Comparison of ENCODE assay signal across 8 cellular contexts in genomic region chr2:71130325-71131260, GRCh38. TPM values are rescaled to one million over a fixed set of nuclear protein-coding genes. Genes with fewer than 3 reads are reported as not detected.
A peak's percentile ranks its signal among the peaks of the same experiment; 100 is the strongest.
DNase-seq lines count a peak whose midpoint lies in the region; ATAC-seq, FAIRE-seq and TF ChIP-seq lines count a peak whose summit lies in the region.

MPHOSPH10 (plus strand) TSS chr2:71130634; CDS start chr2:71130666, 32 bp downstream.

- H2BK120ac ChIP-seq in H1 (replicated peaks; ENCODE audit: low read depth, low read length): no peak within 1 kb of the TSS
- H2BK120ac ChIP-seq in mesenchymal stem cell (ENCODE audit: low read depth, low read length): peak within 1 kb of the TSS; percentile 21

- H2AFZ ChIP-seq in H1 (ENCODE audit: low read length): peak within 1 kb of the TSS; percentile 96
- peak within 1 kb of the TSS; percentile 94 for H2AFZ ChIP-seq in mesenchymal stem cell (ENCODE audit: low read depth, low read length)

- H3K14ac ChIP-seq in H1 (ENCODE audit: insufficient read length) (no peak within 1 kb of the TSS), mesenchymal stem cell (ENCODE audit: low read length in 2 of 2) (peak within 1 kb of the TSS in 1 of 2 experiments; percentile 96)

- no peaks in the 10 kb centered on the region for H3K27me3 ChIP-seq in HL-60 (ENCODE audit: insufficient read depth, poor library complexity, severe bottlenecking)
- no peaks in the 10 kb centered on the region for H3K27me3 ChIP-seq in H1 (replicated peaks in 1 of 4; ENCODE audit: control insufficient read depth in 3 of 4, extremely low read depth in 1 of 4, insufficient read depth in 3 of 4, low read length in 3 of 4)
- no peaks in the 10 kb centered on the region for H3K27me3 ChIP-seq in mesenchymal stem cell (ENCODE audit: control insufficient read depth in 1 of 2, insufficient read depth in 1 of 2, low read length in 2 of 2)

- peak within 1 kb of the TSS; percentile 69 for H2BK12ac ChIP-seq in H1 (ENCODE audit: low read depth, low read length)
- peak within 1 kb of the TSS in 1 of 2 experiments; percentile 12 for H2BK12ac ChIP-seq in mesenchymal stem cell (ENCODE audit: low read length in 2 of 2)

- peak within 1 kb of the TSS; percentile 97 for H4K5ac ChIP-seq in H1 (ENCODE audit: insufficient read length, low read depth, low read length)

- TF ChIP-seq CTCF in HL-60 (IDR thresholded peaks at IDR 0.05; ENCODE audit: insufficient read depth, low read length) (no peak), H1 (IDR thresholded peaks at IDR 0.05; ENCODE audit: control extremely low read depth in 1 of 3, insufficient read depth in 1 of 3, low read depth in 1 of 3, low read length in 3 of 3) (peak in 1 of 3 experiments; percentile 0; a peak in 1 of 4 replicates)

- ATAC-seq in GM19467 (IDR thresholded peaks at IDR 0.05; ENCODE audit: unreplicated experiment): peak; percentile 92

- POLR2A ChIA-PET in activated CD8-positive, alpha-beta memory T cell treated with anti-CD3 and anti-CD28 coated beads for 36 hours (lab: Charles Lee): interaction anchor here (0.6 to 2.1 kb wide), 3 partner anchors 62 to 138 kb away, joined by 3 to 12 read pairs (median 6); partner anchors contain the start of genes NAGK and PAIP2B
- POLR2A ChIA-PET in H1 (lab: Charles Lee; ENCODE audit: partially characterized antibody): interaction anchor here (0.9 to 2.7 kb wide), 16 partner anchors 9 to 146 kb away, joined by 3 to 17 read pairs (median 6); partner anchors contain the start of gene NAGK

- peak within 1 kb of the TSS; percentile 96 for H3K56ac ChIP-seq in H1 (replicated peaks; ENCODE audit: insufficient read length, low read depth, low read length)

- H3K18ac ChIP-seq in H1 (ENCODE audit: extremely low read depth, low read length) (peak within 1 kb of the TSS; percentile 96), mesenchymal stem cell (ENCODE audit: low read depth in 1 of 2, low read length in 2 of 2) (peak within 1 kb of the TSS; percentile 79 to 98)

- H2BK20ac ChIP-seq in H1 (ENCODE audit: low read length): no peak within 1 kb of the TSS; the same call in 1 of the 2 replicates

- no peak for FAIRE-seq in H1 (lab: Jason Lieb, UNC)

- TF ChIP-seq EP300 in H1 (IDR thresholded peaks at IDR 0.05; ENCODE audit: borderline replicate concordance in 1 of 2, low read depth in 2 of 2, low read length in 2 of 2): no peak

- H3K9me3 ChIP-seq in H1 (ENCODE audit: insufficient read depth in 2 of 2, low read depth in 1 of 2, low read length in 1 of 2) (no peaks in the 10 kb centered on the region), mesenchymal stem cell (ENCODE audit: control insufficient read depth, low read length) (no peaks in the 10 kb centered on the region)

- peaks cover 0 to 26% (median 12%) of the 10 kb centered on the region in 4 experiments; a peak in 6 of 8 replicates for H3K36me3 ChIP-seq in H1 (ENCODE audit: control insufficient read depth in 2 of 4, insufficient read depth in 4 of 4, low read length in 3 of 4)
- H3K36me3 ChIP-seq in mesenchymal stem cell (ENCODE audit: control insufficient read depth in 1 of 2, insufficient read depth in 2 of 2, low read depth in 1 of 2, low read length in 2 of 2): peaks cover 10 to 26% of the 10 kb centered on the region in 2 experiments

- TF ChIP-seq POLR2A in H1 (IDR thresholded peaks at IDR 0.05; ENCODE audit: control extremely low read depth in 1 of 2, low read depth in 2 of 2, low read length in 2 of 2): peak in 1 of 2 experiments; percentile 88; a peak in 2 of 3 replicates

- peaks cover 0 to 51% of the 10 kb centered on the region in 2 experiments for H3K79me2 ChIP-seq in H1 (ENCODE audit: control insufficient read depth in 1 of 2, insufficient read depth in 2 of 2, low read length in 2 of 2)

- DNase-seq in COLO668 (lab: John Stamatoyannopoulos, UW; ENCODE audit: unreplicated experiment) (peak; percentile 92), HL-60 (ENCODE audit: low read depth in 1 of 2, low spot score in 1 of 2) (peak; percentile 75 to 92), NOMO-1 (lab: John Stamatoyannopoulos, UW; ENCODE audit: unreplicated experiment in 2 of 2) (peak; percentile 89), H1 (ENCODE audit: low read depth in 1 of 2, low spot score in 2 of 2) (peak; percentile 83 to 94), mesenchymal stem cell (peak; percentile 93)
- DNase-seq in stimulated activated CD8-positive, alpha-beta memory T cell treated with anti-CD3 and anti-CD28 coated beads, Interleukin-12 subunit alpha, Interleukin-12 subunit beta, amount 100 ng/mL, for 24 hours (ENCODE audit: extremely low read depth): peak; percentile 54

- H3K79me1 ChIP-seq in H1 (ENCODE audit: low read depth, low read length): no peaks in the 10 kb centered on the region; the same call in 1 of the 2 replicates
- peaks cover 4% of the 10 kb centered on the region for H3K79me1 ChIP-seq in mesenchymal stem cell (replicated peaks; ENCODE audit: low read length, poor library complexity, severe bottlenecking)

- H3K4me1 ChIP-seq in H1 (replicated peaks in 1 of 4; ENCODE audit: control insufficient read depth in 3 of 4, insufficient read depth in 4 of 4, low read length in 3 of 4): no peaks in the 10 kb centered on the region
- H3K4me1 ChIP-seq in mesenchymal stem cell (ENCODE audit: control insufficient read depth, insufficient read depth, low read depth, low read length): peaks cover 6% of the 10 kb centered on the region

- H3K23ac ChIP-seq in H1 (ENCODE audit: insufficient read length) (no peak within 1 kb of the TSS), mesenchymal stem cell (ENCODE audit: low read length in 2 of 2) (peak within 1 kb of the TSS in 1 of 2 experiments; percentile 61)

- H2BK15ac ChIP-seq in H1 (ENCODE audit: low read length) (peak within 1 kb of the TSS; percentile 99), mesenchymal stem cell (ENCODE audit: low read depth, poor library complexity, severe bottlenecking) (peak within 1 kb of the TSS; percentile 26)

- H3K9ac ChIP-seq in H1 (replicated peaks in 1 of 4; ENCODE audit: extremely low read depth in 1 of 4, low read depth in 3 of 4, low read length in 3 of 4): peak within 1 kb of the TSS; percentile 64 to 92 (median 88)
- peak within 1 kb of the TSS; percentile 97 for H3K9ac ChIP-seq in mesenchymal stem cell (ENCODE audit: low read length)

- TF ChIP-seq RAD21 in H1 (IDR thresholded peaks at IDR 0.05 in 1 of 2, conservative IDR thresholded peaks at IDR 0.05 in 1 of 2; ENCODE audit: low read depth in 2 of 2, low read length in 2 of 2): peak in 1 of 2 experiments; percentile 9; a peak in 2 of 4 replicates

- H3K4ac ChIP-seq in H1 (replicated peaks; ENCODE audit: insufficient read length, low read depth, low read length): no peak within 1 kb of the TSS
- peak within 1 kb of the TSS; percentile 46 to 99 for H3K4ac ChIP-seq in mesenchymal stem cell (ENCODE audit: low read depth in 1 of 2, low read length in 2 of 2)

- H3K23me2 ChIP-seq in H1 (ENCODE audit: low read depth, low read length): peaks cover 5% of the 10 kb centered on the region

- peaks cover 0 to 3% of the 10 kb centered on the region in 2 experiments for H4K20me1 ChIP-seq in H1 (replicated peaks in 1 of 2; ENCODE audit: control insufficient read depth in 1 of 2, insufficient read depth in 2 of 2, low read length in 2 of 2)

- H2AK5ac ChIP-seq in H1 (ENCODE audit: low read depth, low read length): 0 out of 2 replicates have a peak within 1 kb of the TSS, but pooled peaks have one; percentile 28
- peak within 1 kb of the TSS; percentile 64 for H2AK5ac ChIP-seq in mesenchymal stem cell (ENCODE audit: low read length, severe bottlenecking)

- H4K91ac ChIP-seq in H1 (replicated peaks; ENCODE audit: insufficient read length, low read length) (peak within 1 kb of the TSS; percentile 88), mesenchymal stem cell (ENCODE audit: low read length) (peak within 1 kb of the TSS; percentile 84)

- peak within 1 kb of the TSS; percentile 63 to 84 for H3K4me2 ChIP-seq in H1 (ENCODE audit: insufficient read depth in 1 of 2, low read depth in 2 of 2, low read length in 2 of 2)
- H3K4me2 ChIP-seq in mesenchymal stem cell (ENCODE audit: low read length, poor library complexity, severe bottlenecking): peak within 1 kb of the TSS; percentile 90

- peak within 1 kb of the TSS; percentile 97 for H4K8ac ChIP-seq in H1 (ENCODE audit: extremely low read depth, insufficient read depth, low read length)
- H4K8ac ChIP-seq in mesenchymal stem cell (ENCODE audit: low read length): peak within 1 kb of the TSS; percentile 85

- peak within 1 kb of the TSS; percentile 93 for H3K27ac ChIP-seq in HL-60 (replicated peaks)
- peak within 1 kb of the TSS; percentile 80 for H3K27ac ChIP-seq in H1 (ENCODE audit: low read depth, low read length)
- H3K27ac ChIP-seq in mesenchymal stem cell (ENCODE audit: low read length, poor library complexity, severe bottlenecking): peak within 1 kb of the TSS; percentile 87

- CTCF ChIA-PET in activated CD8-positive, alpha-beta memory T cell treated with anti-CD3 and anti-CD28 coated beads for 36 hours (lab: Charles Lee): interaction anchor here (0.7 to 2.1 kb wide), 3 partner anchors 16 to 62 kb away, joined by 3 to 6 read pairs (median 6); partner anchors contain the start of gene NAGK
- CTCF ChIA-PET in H1 (lab: Charles Lee; ENCODE audit: partially characterized antibody): interaction anchor here (0.5 to 3.6 kb wide), 6 partner anchors 17 to 167 kb away, joined by 3 to 28 read pairs (median 3); no protein-coding TSS in a partner anchor

- 1% methylated on average over 47 of the region's 52 CpGs; no CpG with 5 or more reads in 1 of the 2 experiments for WGBS in H1 (ENCODE audit: extremely low coverage in 1 of 2, insufficient coverage in 1 of 2, insufficient read length in 1 of 2, insufficient replicate concordance in 2 of 2, low coverage in 1 of 2, low lambda C conversion rate in 2 of 2, missing lambda C conversion rate in 1 of 2), 2 experiments
- 0% methylated on average over 32 of the region's 52 CpGs for WGBS in mesenchymal stem cell

- peak within 1 kb of the TSS; percentile 93 for H2BK5ac ChIP-seq in H1 (ENCODE audit: low read depth, low read length)
- peak within 1 kb of the TSS; percentile 48 for H2BK5ac ChIP-seq in mesenchymal stem cell (ENCODE audit: low read depth, low read length, poor library complexity, severe bottlenecking)

- H3K4me3 ChIP-seq in HL-60 (replicated peaks; ENCODE audit: insufficient read depth, low read length) (peak within 1 kb of the TSS; percentile 87), H1 (ENCODE audit: extremely low read depth in 1 of 4, insufficient read depth in 2 of 4, low read depth in 3 of 4, low read length in 4 of 4) (peak within 1 kb of the TSS; percentile 83 to 98 (median 92)), mesenchymal stem cell (ENCODE audit: insufficient read depth in 1 of 2, low read depth in 1 of 2, low read length in 2 of 2) (peak within 1 kb of the TSS; percentile 90 to 99)

RNA-seq across cellular contexts. Expression of gene MPHOSPH10, which starts in this region (rescaled TPM):
- total RNA-seq in activated CD8-positive, alpha-beta memory T cell treated with anti-CD3 and anti-CD28 coated beads for 36 hours: 10 to 100 TPM; 58.9 to 63.9 TPM
- 39.1 and 42.8 TPM in 2 replicates for total RNA-seq in H1 (2021; fragmentation: NEBNext Ultra II Directional; extraction: Animal tissue kit (Norgen Biotek cat#: 25700))
- 4.0 and 4.5 TPM in 2 replicates for polyA plus RNA-seq in H1 (2011; rRNA removed)
- polyA plus RNA-seq in H1 (2011; cell fraction: cytosol; rRNA removed): 15.0 TPM
- 5.1 TPM for polyA plus RNA-seq in H1 (2011; cell fraction: nucleus; rRNA removed)
- polyA plus RNA-seq in H1 (2012, experiment 1 of 2): 13.8 to 32.5 TPM (median 16.9 TPM) in 4 replicates
- polyA plus RNA-seq in H1 (2012, experiment 2 of 2): 2.8 TPM
- 44.7 TPM for polyA plus RNA-seq in H1 (2013, experiment 1 of 2)
- 43.6 TPM for polyA plus RNA-seq in H1 (2013, experiment 2 of 2)
- 4.1 and 4.6 TPM in 2 replicates for polyA minus RNA-seq in H1 (2011; rRNA and poly(A)+ RNA removed)
- polyA minus RNA-seq in H1 (2011; cell fraction: cytosol; rRNA and poly(A)+ RNA removed): 9.7 TPM
- 13.5 TPM for polyA minus RNA-seq in H1 (2011; cell fraction: nucleus; rRNA and poly(A)+ RNA removed)
- polyA plus RNA-seq in mesenchymal stem cell (2013, experiment 1 of 2): 35.2 TPM
- polyA plus RNA-seq in mesenchymal stem cell (2013, experiment 2 of 2): 33.6 TPM

Comparison
In these comparisons a context has a peak if more than half of its experiments do, and no peak if none do; other contexts are left out.
1. Peak in every context shown above with its lines: DNase-seq, ATAC-seq, H3K4me3 ChIP-seq and H3K27ac ChIP-seq.